ENCODE assay signal across 23 cellular contexts in genomic region chr12:20631711-20632110, GRCh38.
A peak's percentile ranks its signal among the peaks of the same experiment; 100 is the strongest.
DNase-seq lines count a peak whose midpoint lies in the region; ATAC-seq and TF ChIP-seq lines count a peak whose summit lies in the region.
"Had no signal": no experiment of that assay in that cellular context is flagged by ENCODE, and none has a peak within 500 bp of the region (broad histone marks: within the 10 kb centered on the region; RNA-seq: fewer than 3 reads in every experiment).

No MANE protein-coding gene starts in this region.

- no peak overlapping the region for H3K14ac ChIP-seq in mesenchymal stem cell (ENCODE audit: low read length in 2 of 2)

- H2BK120ac ChIP-seq in mesenchymal stem cell (ENCODE audit: low read depth, low read length) = no peak overlapping the region

- no peaks in the 10 kb centered on the region for H3K9me3 ChIP-seq in mesenchymal stem cell (ENCODE audit: control insufficient read depth, low read length)
- H3K9me3 ChIP-seq: A549, lower lobe of right lung, ovary, testis had no signal

- no peaks in the 10 kb centered on the region for H3F3A ChIP-seq in GM23338 (replicated peaks; ENCODE audit: low read depth)

- H3K9me2 ChIP-seq in GM23338 (ENCODE audit: insufficient read depth) = no peaks in the 10 kb centered on the region

- H3K27ac ChIP-seq in GM23338 (ENCODE audit: low read depth) (no peak overlapping the region), mesenchymal stem cell (ENCODE audit: low read length, poor library complexity, severe bottlenecking) (no peak overlapping the region)
- H3K27ac ChIP-seq: lower lobe of right lung, ovary, testis had no signal

- intact Hi-C loops in activated CD8-positive, alpha-beta T cell treated with anti-CD3 and anti-CD28 coated beads for 36 hours (cut with micrococcal nuclease) = no loop called here

- POLR2A ChIA-PET in activated CD8-positive, alpha-beta T cell treated with anti-CD3 and anti-CD28 coated beads for 36 hours (lab: Charles Lee) = no interaction called here

- H3K23ac ChIP-seq in mesenchymal stem cell (ENCODE audit: low read length in 2 of 2) = no peak overlapping the region

- H3K4me1 ChIP-seq in GM23338 (ENCODE audit: insufficient read depth) (peaks cover 31% of the 10 kb centered on the region), mesenchymal stem cell (ENCODE audit: control insufficient read depth, insufficient read depth, low read depth, low read length) (peaks cover 4% of the 10 kb centered on the region)
- H3K4me1 ChIP-seq: lower lobe of right lung, testis had no signal

- H4K20me1 ChIP-seq in GM23338 (replicated peaks; ENCODE audit: insufficient read depth) = no peaks in the 10 kb centered on the region

- no peak overlapping the region for H3K27ac Mint-ChIP-seq in activated CD8-positive, alpha-beta T cell treated with anti-CD3 and anti-CD28 coated beads for 36 hours
- H3K27ac Mint-ChIP-seq in GM23338 = no peak overlapping the region; the same call in 1 of the 2 replicates
- H3K27ac Mint-ChIP-seq: CD4-positive, alpha-beta T cell; stimulated activated effector memory CD8-positive, alpha-beta T cell treated with anti-CD3 and anti-CD28 coated beads, Interleukin-12 subunit alpha, Interleukin-12 subunit beta, amount 100 ng/mL, for 72 hours; T-helper 2 cell treated with Interferon-gamma antibody and Interleukin-4, amounts not matched to agents 5 μg/mL and 100 μg/mL, for 36 hours; WTC11 had no signal

- H3K79me1 ChIP-seq in mesenchymal stem cell (replicated peaks; ENCODE audit: low read length, poor library complexity, severe bottlenecking) = no peaks in the 10 kb centered on the region

- H3K4ac ChIP-seq in mesenchymal stem cell (ENCODE audit: low read depth in 1 of 2, low read length in 2 of 2) = no peak overlapping the region

- H2BK12ac ChIP-seq in mesenchymal stem cell (ENCODE audit: low read length in 2 of 2) = no peak overlapping the region

- H3K36me3 ChIP-seq in GM23338 (ENCODE audit: insufficient read depth) = no peaks in the 10 kb centered on the region
- H3K36me3 ChIP-seq in mesenchymal stem cell (ENCODE audit: control insufficient read depth in 1 of 2, insufficient read depth in 2 of 2, low read depth in 1 of 2, low read length in 2 of 2) = no peaks in the 10 kb centered on the region
- H3K36me3 ChIP-seq: lower lobe of right lung, ovary had no signal

- no peaks in the 10 kb centered on the region for H3K79me2 ChIP-seq in GM23338 (replicated peaks; ENCODE audit: insufficient read depth)

- no peak for TF ChIP-seq CTCF in AG09309 (IDR thresholded peaks at IDR 0.05; ENCODE audit: control insufficient read depth, insufficient read depth, low read depth, low read length, missing control alignments)
- TF ChIP-seq CTCF in choroid plexus epithelial cell (conservative IDR thresholded peaks at IDR 0.05; ENCODE audit: low read depth, low read length) = no peak
- no peak for TF ChIP-seq CTCF in activated CD8-positive, alpha-beta T cell treated with anti-CD3 and anti-CD28 coated beads for 36 hours (IDR thresholded peaks at IDR 0.05)
- TF ChIP-seq CTCF in GM23338 (conservative IDR thresholded peaks at IDR 0.05; ENCODE audit: low read depth in 2 of 2) = no peak

- H3K27me3 Mint-ChIP-seq in activated CD8-positive, alpha-beta T cell treated with anti-CD3 and anti-CD28 coated beads for 36 hours = no peaks in the 10 kb centered on the region
- peaks cover 3% of the 10 kb centered on the region for H3K27me3 Mint-ChIP-seq in GM23338 (ENCODE audit: insufficient read depth, low read depth, poor library complexity)
- H3K27me3 Mint-ChIP-seq: CD4-positive, alpha-beta T cell; central memory CD8-positive, alpha-beta T cell had no signal

- WGBS in mesenchymal stem cell = 86% methylated on average over 1 of the region's 1 CpG

- no peaks in the 10 kb centered on the region for H3K36me3 Mint-ChIP-seq in activated CD8-positive, alpha-beta T cell treated with anti-CD3 and anti-CD28 coated beads for 36 hours (ENCODE audit: low read depth)
- H3K36me3 Mint-ChIP-seq in GM23338 (ENCODE audit: low read depth) = peaks cover 2% of the 10 kb centered on the region; the same call in 1 of the 3 replicates
- H3K36me3 Mint-ChIP-seq: stimulated activated effector memory CD8-positive, alpha-beta T cell treated with anti-CD3 and anti-CD28 coated beads, Interleukin-12 subunit alpha, Interleukin-12 subunit beta, amount 100 ng/mL, for 72 hours; WTC11 had no signal

- no peak overlapping the region for H4K91ac ChIP-seq in mesenchymal stem cell (ENCODE audit: low read length)

- ATAC-seq in activated CD8-positive, alpha-beta T cell treated with anti-CD3 and anti-CD28 coated beads for 36 hours = no peak
- no peak for ATAC-seq in GM23338
- ATAC-seq: A549; lower lobe of right lung; Panc1; stimulated activated effector memory CD8-positive, alpha-beta T cell treated with anti-CD3 and anti-CD28 coated beads, Interleukin-12 subunit alpha, Interleukin-12 subunit beta, amount 100 ng/mL, for 72 hours; WTC11 had no signal

- H3K4me3 ChIP-seq in AG09309 (ENCODE audit: control insufficient read depth, low read depth, low read length) (no peak overlapping the region), choroid plexus epithelial cell (ENCODE audit: low read depth, low read length) (no peak overlapping the region), GM23338 (no peak overlapping the region), mesenchymal stem cell (ENCODE audit: insufficient read depth in 1 of 2, low read depth in 1 of 2, low read length in 2 of 2) (no peak overlapping the region)
- H3K4me3 ChIP-seq: A549, lower lobe of right lung, ovary, SK-N-MC, testis had no signal

- no peak overlapping the region for H3K9ac ChIP-seq in mesenchymal stem cell (ENCODE audit: low read length)

- no peak overlapping the region for H4K8ac ChIP-seq in mesenchymal stem cell (ENCODE audit: low read length)

- CTCF ChIA-PET in activated CD8-positive, alpha-beta T cell treated with anti-CD3 and anti-CD28 coated beads for 36 hours (lab: Charles Lee) = interaction anchor here (0.7 kb wide), 1 partner anchor 182 kb away, joined by 3 read pairs; no protein-coding TSS in a partner anchor

- no peaks in the 10 kb centered on the region for H3K9me3 Mint-ChIP-seq in activated CD8-positive, alpha-beta T cell treated with anti-CD3 and anti-CD28 coated beads for 36 hours
- no peaks in the 10 kb centered on the region for H3K9me3 Mint-ChIP-seq in GM23338
- H3K9me3 Mint-ChIP-seq: CD4-positive, alpha-beta T cell; central memory CD8-positive, alpha-beta T cell; stimulated activated effector memory CD8-positive, alpha-beta T cell treated with anti-CD3 and anti-CD28 coated beads, Interleukin-12 subunit alpha, Interleukin-12 subunit beta, amount 100 ng/mL, for 72 hours; T-helper 2 cell treated with Interferon-gamma antibody and Interleukin-4, amounts not matched to agents 5 μg/mL and 100 μg/mL, for 36 hours; WTC11 had no signal

- no peak overlapping the region for H2AK5ac ChIP-seq in mesenchymal stem cell (ENCODE audit: low read length, severe bottlenecking)

- no peaks in the 10 kb centered on the region for H3K4me1 Mint-ChIP-seq in activated CD8-positive, alpha-beta T cell treated with anti-CD3 and anti-CD28 coated beads for 36 hours (ENCODE audit: low read depth)
- H3K4me1 Mint-ChIP-seq in GM23338 = peaks cover 27% of the 10 kb centered on the region
- H3K4me1 Mint-ChIP-seq: central memory CD8-positive, alpha-beta T cell; stimulated activated effector memory CD8-positive, alpha-beta T cell treated with anti-CD3 and anti-CD28 coated beads, Interleukin-12 subunit alpha, Interleukin-12 subunit beta, amount 100 ng/mL, for 72 hours had no signal

- in situ Hi-C loops in KBM-7 (cut with MboI; ENCODE audit: low pct_unique_long_range_greater_than_20kb, low sequenced_read_pairs) = no loop called here

- H2AFZ ChIP-seq in GM23338 = no peak overlapping the region
- H2AFZ ChIP-seq in mesenchymal stem cell (ENCODE audit: low read depth, low read length) = no peak overlapping the region

- H3K27me3 ChIP-seq in GM23338 (ENCODE audit: insufficient read depth) (no peaks in the 10 kb centered on the region), mesenchymal stem cell (ENCODE audit: control insufficient read depth in 1 of 2, insufficient read depth in 1 of 2, low read length in 2 of 2) (no peaks in the 10 kb centered on the region)
- H3K27me3 ChIP-seq: ovary, testis had no signal

- H2BK15ac ChIP-seq in mesenchymal stem cell (ENCODE audit: low read depth, poor library complexity, severe bottlenecking) = no peak overlapping the region

- DNase-seq in AG09309 (ENCODE audit: low read depth) (peak; percentile 92), KBM-7 (peak; percentile 8), choroid plexus epithelial cell (ENCODE audit: low read depth) (peak; percentile 43), iris pigment epithelial cell (ENCODE audit: low read depth) (peak; percentile 31), GM23338 (ENCODE audit: low spot score) (no peak), mesenchymal stem cell (no peak)
- DNase-seq in activated CD8-positive, alpha-beta T cell treated with anti-CD3 and anti-CD28 coated beads for 36 hours = no peak
- DNase-seq in activated CD4-positive, alpha-beta T cell treated with anti-CD3 and anti-CD28 coated beads, Interleukin-2, amount 50 U/mL, for 48 hours = no peak
- DNase-seq: activated CD4-positive, alpha-beta T cell treated with anti-CD3 and anti-CD28 coated beads, Interleukin-2, amount 50 U/mL, for 4 hours; CD4-positive, alpha-beta T cell; DMS53; lower lobe of right lung; NCI-H146; NCI-H2227 treated with DMSO at 0.1 percent for 48 hours; ovary; testis had no signal

- no peak overlapping the region for H3K18ac ChIP-seq in mesenchymal stem cell (ENCODE audit: low read depth in 1 of 2, low read length in 2 of 2)

- H3K4me2 ChIP-seq in GM23338 (no peak overlapping the region), mesenchymal stem cell (ENCODE audit: low read length, poor library complexity, severe bottlenecking) (no peak overlapping the region)
- H3K4me2 ChIP-seq: A549 had no signal

- no peak overlapping the region for H3K4me3 Mint-ChIP-seq in activated CD8-positive, alpha-beta T cell treated with anti-CD3 and anti-CD28 coated beads for 36 hours
- H3K4me3 Mint-ChIP-seq in GM23338 = no peak overlapping the region
- H3K4me3 Mint-ChIP-seq: CD4-positive, alpha-beta T cell; central memory CD8-positive, alpha-beta T cell; stimulated activated effector memory CD8-positive, alpha-beta T cell treated with anti-CD3 and anti-CD28 coated beads, Interleukin-12 subunit alpha, Interleukin-12 subunit beta, amount 100 ng/mL, for 72 hours; T-helper 2 cell treated with Interferon-gamma antibody and Interleukin-4, amounts not matched to agents 5 μg/mL and 100 μg/mL, for 36 hours; WTC11 had no signal

- no peak overlapping the region for H2BK5ac ChIP-seq in mesenchymal stem cell (ENCODE audit: low read depth, low read length, poor library complexity, severe bottlenecking)

TF ChIP-seq in GM23338, 12 proteins besides CTCF, POLR2A, EP300 and RAD21 (continues in another document):
- TF ChIP-seq ETS1 (IDR thresholded peaks at IDR 0.05) = no peak

Comparison
In these comparisons a context has a peak if more than half of its experiments do, and no peak if none do; other contexts are left out.
1. DNase-seq: peak in AG09309 (single experiment), KBM-7 (single experiment), choroid plexus epithelial cell (single experiment) and iris pigment epithelial cell (single experiment); none in activated CD8-positive, alpha-beta T cell treated with anti-CD3 and anti-CD28 coated beads for 36 hours (single experiment), activated CD4-positive, alpha-beta T cell treated with anti-CD3 and anti-CD28 coated beads, Interleukin-2, amount 50 U/mL, for 48 hours (0 of 2), GM23338 (single experiment) and mesenchymal stem cell (single experiment).